11 cellular contexts compared by ENCODE assay signal in the genomic region with DNA sequence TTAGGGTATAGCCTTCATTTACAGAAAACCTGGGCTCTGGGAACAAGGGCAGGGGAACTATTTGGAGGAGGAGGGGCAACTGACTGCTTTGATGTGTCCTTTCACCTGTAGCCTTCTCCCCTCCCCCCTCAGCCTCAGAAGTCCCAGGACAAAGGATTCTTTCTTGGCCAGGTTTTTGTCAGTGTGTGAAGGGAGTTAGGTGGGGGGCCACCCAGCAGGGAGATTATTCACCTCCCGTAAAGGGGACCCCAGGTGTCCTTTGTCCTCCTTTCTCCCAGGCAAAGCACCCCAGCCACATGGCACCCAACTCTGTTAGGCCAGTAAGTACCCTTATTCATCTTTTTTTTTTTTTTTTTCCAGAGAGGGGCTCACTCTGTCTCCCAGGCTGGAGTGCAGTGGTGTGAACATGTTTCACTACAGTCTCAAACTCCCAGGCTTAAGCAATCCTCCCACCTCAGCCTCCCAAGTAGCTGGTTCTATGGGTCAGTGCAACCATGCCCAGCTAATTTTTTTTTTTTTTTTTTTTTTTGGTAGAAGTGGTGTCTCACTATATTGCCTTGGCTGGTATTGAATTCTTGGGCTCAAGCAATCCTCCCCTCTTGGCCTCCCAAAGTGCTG. TPM values are rescaled to one million over a fixed set of nuclear protein-coding genes. Genes with fewer than 3 reads are reported as not detected.
DNase-seq lines count a peak whose midpoint lies in the region; ATAC-seq, FAIRE-seq and TF ChIP-seq lines count a peak whose summit lies in the region.
"Had no signal": no experiment of that assay in that cellular context is flagged by ENCODE, and none has a peak within 500 bp of the region (broad histone marks: within the 10 kb centered on the region; RNA-seq: fewer than 3 reads in every experiment).

No MANE protein-coding gene starts in this region.

- TF ChIP-seq CTCF in K562 (IDR thresholded peaks at IDR 0.05 in 2 of 3, conservative IDR thresholded peaks at IDR 0.05 in 1 of 3; ENCODE audit: insufficient read depth in 2 of 3, low read depth in 1 of 3, low read length in 3 of 3) (no peak), suprapubic skin (IDR thresholded peaks at IDR 0.05) (no peak)

- 0% methylated on average over 1 of the region's 1 CpG for WGBS in K562 (ENCODE audit: insufficient coverage, low coverage, missing lambda C conversion rate)
- 72% methylated on average over 1 of the region's 1 CpG for WGBS in mesenchymal stem cell
- 82% methylated on average over 1 of the region's 1 CpG for WGBS in suprapubic skin

- H3K79me1 ChIP-seq in mesenchymal stem cell (replicated peaks; ENCODE audit: low read length, poor library complexity, severe bottlenecking), result no peaks in the 10 kb centered on the region

- peak in 2 of 4 experiments; percentile 30 to 76 for DNase-seq in K562 (ENCODE audit: extremely low read depth in 1 of 4, low spot score in 3 of 4)
- no peak for DNase-seq in mesenchymal stem cell
- DNase-seq in suprapubic skin (ENCODE audit: low spot score in 2 of 2), result peak; percentile 16 to 40
- DNase-seq in CD1c-positive myeloid dendritic cell (ENCODE audit: extremely low spot score), result no peak
- DNase-seq in stimulated activated naive CD8-positive, alpha-beta T cell treated with anti-CD3 and anti-CD28 coated beads, Interleukin-15, Interleukin-2, amounts not matched to agents 100 U/mL and 50 U/mL, for 24 hours, result no peak
- DNase-seq in cerebellar cortex (ENCODE audit: low spot score), result no peak
- DNase-seq: activated CD8-positive, alpha-beta memory T cell treated with anti-CD3 and anti-CD28 coated beads for 24 hours; NCI-H1105 had no signal

- no peak for FAIRE-seq in K562 (lab: Jason Lieb, UNC)

- no peak overlapping the region for H2BK12ac ChIP-seq in mesenchymal stem cell (ENCODE audit: low read length in 2 of 2)

- peak overlapping the region; percentile 49 for H3K9ac ChIP-seq in HUES48 (ENCODE audit: low read depth, low read length)
- H3K9ac ChIP-seq in K562 (ENCODE audit: insufficient read depth in 1 of 2, low read depth in 2 of 2, low read length in 2 of 2), result peak overlapping the region; percentile 92 to 93; a peak in 3 of 4 replicates
- H3K9ac ChIP-seq in mesenchymal stem cell (ENCODE audit: low read length), result peak overlapping the region; percentile 57

- no peak overlapping the region for H4K8ac ChIP-seq in mesenchymal stem cell (ENCODE audit: low read length)

- H2BK120ac ChIP-seq in mesenchymal stem cell (ENCODE audit: low read depth, low read length), result no peak overlapping the region

- H3K9me3 ChIP-seq in HUES48 (ENCODE audit: control insufficient read depth, insufficient read depth, low read length) (no peaks in the 10 kb centered on the region), K562 (replicated peaks; ENCODE audit: control insufficient read depth, insufficient read depth, low read depth, low read length) (no peaks in the 10 kb centered on the region), mesenchymal stem cell (ENCODE audit: control insufficient read depth, low read length) (no peaks in the 10 kb centered on the region), suprapubic skin (no peaks in the 10 kb centered on the region)
- H3K9me3 ChIP-seq: prostate gland had no signal

- no peak overlapping the region for H2BK15ac ChIP-seq in mesenchymal stem cell (ENCODE audit: low read depth, poor library complexity, severe bottlenecking)

- H3K27ac ChIP-seq in HUES48 (ENCODE audit: low read depth, low read length) (peak overlapping the region; percentile 85), K562 (ENCODE audit: extremely low read depth, low read depth, low read length) (peak overlapping the region; percentile 88), mesenchymal stem cell (ENCODE audit: low read length, poor library complexity, severe bottlenecking) (no peak overlapping the region), suprapubic skin (no peak overlapping the region)
- H3K27ac ChIP-seq: prostate gland had no signal

- no peak overlapping the region for H3K18ac ChIP-seq in mesenchymal stem cell (ENCODE audit: low read depth in 1 of 2, low read length in 2 of 2)

- peak overlapping the region; percentile 57 for H3K4me3 ChIP-seq in HUES48 (ENCODE audit: low read depth, low read length)
- H3K4me3 ChIP-seq in K562, result peak overlapping the region; percentile 78
- no peak overlapping the region for H3K4me3 ChIP-seq in mesenchymal stem cell (ENCODE audit: insufficient read depth in 1 of 2, low read depth in 1 of 2, low read length in 2 of 2)
- H3K4me3 ChIP-seq in suprapubic skin, result no peak overlapping the region
- H3K4me3 ChIP-seq: prostate gland had no signal

- H2AFZ ChIP-seq in K562 (ENCODE audit: low read depth, low read length), result no peak overlapping the region
- no peak overlapping the region for H2AFZ ChIP-seq in mesenchymal stem cell (ENCODE audit: low read depth, low read length)

- no peak overlapping the region for H4K91ac ChIP-seq in mesenchymal stem cell (ENCODE audit: low read length)

- H3K36me3 ChIP-seq in HUES48 (ENCODE audit: control insufficient read depth, insufficient read depth, low read length), result no peaks in the 10 kb centered on the region
- H3K36me3 ChIP-seq in K562 (ENCODE audit: control insufficient read depth, insufficient read depth, low read length), result peaks cover 31% of the 10 kb centered on the region
- no peaks in the 10 kb centered on the region for H3K36me3 ChIP-seq in mesenchymal stem cell (ENCODE audit: control insufficient read depth in 1 of 2, insufficient read depth in 2 of 2, low read depth in 1 of 2, low read length in 2 of 2)
- no peaks in the 10 kb centered on the region for H3K36me3 ChIP-seq in suprapubic skin
- H3K36me3 ChIP-seq: prostate gland had no signal

- no peak for ATAC-seq in K562
- no peak for ATAC-seq in stimulated activated naive CD8-positive, alpha-beta T cell treated with anti-CD3 and anti-CD28 coated beads, Interleukin-15, Interleukin-2, amounts not matched to agents 100 U/mL and 50 U/mL, for 24 hours

- no peak for TF ChIP-seq RAD21 in K562 (CRISPR knock-in tag; conservative IDR thresholded peaks at IDR 0.05 in 1 of 2, IDR thresholded peaks at IDR 0.05 in 1 of 2)

- in situ Hi-C loops in K562 (cut with MboI), result no loop called here

- H3K9me1 ChIP-seq in K562 (ENCODE audit: control insufficient read depth, insufficient read depth, low read length), result no peaks in the 10 kb centered on the region

- H3K79me2 ChIP-seq in K562 (ENCODE audit: control insufficient read depth, insufficient read depth, low read length), result peaks cover 87% of the 10 kb centered on the region

- no peaks in the 10 kb centered on the region for H4K20me1 ChIP-seq in K562 (replicated peaks; ENCODE audit: control insufficient read depth, insufficient read depth, low read length)

- H3K23ac ChIP-seq in mesenchymal stem cell (ENCODE audit: low read length in 2 of 2), result no peak overlapping the region

- TF ChIP-seq POLR2A in K562 (conservative IDR thresholded peaks at IDR 0.05) (no peak), suprapubic skin (IDR thresholded peaks at IDR 0.05) (no peak)

- H3K14ac ChIP-seq in mesenchymal stem cell (ENCODE audit: low read length in 2 of 2), result no peak overlapping the region

- no peak overlapping the region for H2AK5ac ChIP-seq in mesenchymal stem cell (ENCODE audit: low read length, severe bottlenecking)

- H2BK5ac ChIP-seq in mesenchymal stem cell (ENCODE audit: low read depth, low read length, poor library complexity, severe bottlenecking), result no peak overlapping the region

- intact Hi-C loops in K562 (cut with micrococcal nuclease), result no loop called here

- no peak overlapping the region for H3K4ac ChIP-seq in mesenchymal stem cell (ENCODE audit: low read depth in 1 of 2, low read length in 2 of 2)

- H3K4me2 ChIP-seq in K562 (ENCODE audit: insufficient read depth, low read length), result peak overlapping the region; percentile 100
- no peak overlapping the region for H3K4me2 ChIP-seq in mesenchymal stem cell (ENCODE audit: low read length, poor library complexity, severe bottlenecking)

- BruUV-seq in K562 (replicated peaks; lab: Mats Ljungman, UMichigan), result TSS peak; percentile 78

- no peak for TF ChIP-seq EP300 in K562 (IDR thresholded peaks at IDR 0.05; ENCODE audit: low read length)
- TF ChIP-seq EP300 in suprapubic skin (IDR thresholded peaks at IDR 0.05), result no peak

- H3K4me1 ChIP-seq in HUES48 (ENCODE audit: control insufficient read depth, insufficient read depth, low read length), result peaks cover 41% of the 10 kb centered on the region
- peaks cover 29 to 38% of the 10 kb centered on the region in 2 experiments for H3K4me1 ChIP-seq in K562 (replicated peaks in 1 of 2; ENCODE audit: control insufficient read depth in 2 of 2, insufficient read depth in 2 of 2, low read length in 2 of 2)
- H3K4me1 ChIP-seq in mesenchymal stem cell (ENCODE audit: control insufficient read depth, insufficient read depth, low read depth, low read length), result peaks cover 14% of the 10 kb centered on the region
- peaks cover 28% of the 10 kb centered on the region for H3K4me1 ChIP-seq in suprapubic skin
- H3K4me1 ChIP-seq: prostate gland had no signal

- POLR2A ChIA-PET in K562 (lab: Yijun Ruan, JAX), result interaction anchor here (0.9 to 4.1 kb wide), 10 partner anchors 10 to 58 kb away, joined by 3 to 19 read pairs (median 6); a partner anchor contains a TSS

- H3K27me3 ChIP-seq in HUES48 (ENCODE audit: control insufficient read depth, insufficient read depth, low read length) (peaks cover 9% of the 10 kb centered on the region), K562 (ENCODE audit: control insufficient read depth in 2 of 2, insufficient read depth in 2 of 2, low read length in 2 of 2) (no peaks in the 10 kb centered on the region), mesenchymal stem cell (ENCODE audit: control insufficient read depth in 1 of 2, insufficient read depth in 1 of 2, low read length in 2 of 2) (peaks cover 18 to 41% of the 10 kb centered on the region in 2 experiments), suprapubic skin (peaks cover 5% of the 10 kb centered on the region)

- CTCF ChIA-PET in K562 (lab: Yijun Ruan, JAX; ENCODE audit: low intra/inter-chr PET ratio), result no interaction called here

RNA-seq across cellular contexts. Expression of a gene that starts 0.7 kb away (rescaled TPM):
- total RNA-seq in K562 (2011; cell fraction: chromatin; rRNA removed; ENCODE audit: low replicate concordance), result 108 and 191 TPM in 2 replicates
- total RNA-seq in K562 (2011; cell fraction: nucleolus; rRNA removed), result 118 and 137 TPM in 2 replicates
- 98.5 and 115 TPM in 2 replicates for total RNA-seq in K562 (2011; cell fraction: nucleoplasm; rRNA removed)
- total RNA-seq in K562 (2014; rRNA removed) (221 and 269 TPM in 2 replicates), K562 (2014; rRNA removed; fragmentation: Illumina TruSeq; extraction: Trizol) (134 and 157 TPM in 2 replicates), K562 (2015; rRNA removed; fragmentation: Illumina TruSeq; extraction: Trizol) (177 and 178 TPM in 2 replicates), K562 (2021) (244 and 252 TPM in 2 replicates), suprapubic skin (1 to 10 TPM; 1.4 to 8.6 (median 6.3) TPM)
- polyA plus RNA-seq in K562 (2011; rRNA removed) (208 TPM in 2 replicates), K562 (2014; fragmentation: Illumina TruSeq; extraction: Trizol) (246 and 282 TPM in 2 replicates), K562 (2014; fragmentation: Nextera tagmentation; extraction: Ambion mirVana) (10 to 100 TPM; 12.3 to 44.5 TPM), K562 (2014; rRNA removed) (225 and 229 TPM in 2 replicates)
- polyA plus RNA-seq in K562 (2011; cell fraction: cytosol; rRNA removed), result 231 and 451 TPM in 2 replicates
- 232 and 428 TPM in 2 replicates for polyA plus RNA-seq in K562 (2011; cell fraction: nucleus; rRNA removed)
- 162 and 214 TPM in 2 replicates for polyA plus RNA-seq in K562 (2012)
- 71.3 and 109 TPM in 2 replicates for polyA minus RNA-seq in K562 (2011; rRNA and poly(A)+ RNA removed)
- 78.1 and 100 TPM in 2 replicates for polyA minus RNA-seq in K562 (2011; cell fraction: cytosol; rRNA and poly(A)+ RNA removed)
- polyA minus RNA-seq in K562 (2011; cell fraction: nucleus; rRNA and poly(A)+ RNA removed), result 67.6 and 73.9 TPM in 2 replicates
- 0.12 TPM for polyA plus RNA-seq in mesenchymal stem cell (2013, experiment 1 of 2)
- polyA plus RNA-seq in mesenchymal stem cell (2013, experiment 2 of 2), result 0.10 TPM
- total RNA-seq: OCI-LY7 had no signal

RNA-seq across cellular contexts. Expression of a gene that starts 21.0 kb away (rescaled TPM):
- total RNA-seq in K562 (2011; cell fraction: chromatin; rRNA removed; ENCODE audit: low replicate concordance), result 585 and 1,170 TPM in 2 replicates
- total RNA-seq in K562 (2011; cell fraction: nucleolus; rRNA removed), result 342 and 393 TPM in 2 replicates
- total RNA-seq in K562 (2011; cell fraction: nucleoplasm; rRNA removed), result 680 and 890 TPM in 2 replicates
- total RNA-seq in K562 (2014; rRNA removed), result 1,166 and 1,242 TPM in 2 replicates
- total RNA-seq in K562 (2014; rRNA removed; fragmentation: Illumina TruSeq; extraction: Trizol), result 1,479 and 1,871 TPM in 2 replicates
- 1,215 and 1,277 TPM in 2 replicates for total RNA-seq in K562 (2015; rRNA removed; fragmentation: Illumina TruSeq; extraction: Trizol)
- 1,768 and 1,994 TPM in 2 replicates for total RNA-seq in K562 (2021)
- polyA plus RNA-seq in K562 (2011; rRNA removed), result 1,105 and 1,247 TPM in 2 replicates
- polyA plus RNA-seq in K562 (2011; cell fraction: cytosol; rRNA removed), result 544 and 1,005 TPM in 2 replicates
- 747 and 1,095 TPM in 2 replicates for polyA plus RNA-seq in K562 (2011; cell fraction: nucleus; rRNA removed)
- 2,696 and 3,059 TPM in 2 replicates for polyA plus RNA-seq in K562 (2012)
- 2,677 and 2,919 TPM in 2 replicates for polyA plus RNA-seq in K562 (2014; fragmentation: Illumina TruSeq; extraction: Trizol)
- polyA plus RNA-seq in K562 (2014; fragmentation: Nextera tagmentation; extraction: Ambion mirVana), result 1,000 to 10,000 TPM; 1,815 to 2,152 TPM
- 2,590 and 2,703 TPM in 2 replicates for polyA plus RNA-seq in K562 (2014; rRNA removed)
- 2,157 and 2,253 TPM in 2 replicates for polyA minus RNA-seq in K562 (2011; rRNA and poly(A)+ RNA removed)
- 731 and 750 TPM in 2 replicates for polyA minus RNA-seq in K562 (2011; cell fraction: cytosol; rRNA and poly(A)+ RNA removed)
- 346 and 811 TPM in 2 replicates for polyA minus RNA-seq in K562 (2011; cell fraction: nucleus; rRNA and poly(A)+ RNA removed)
- 983 TPM for polyA plus RNA-seq in mesenchymal stem cell (2013, experiment 1 of 2)
- polyA plus RNA-seq in mesenchymal stem cell (2013, experiment 2 of 2), result 943 TPM
- 100 to 1,000 TPM; 331 to 613 (median 394) TPM for total RNA-seq in suprapubic skin

RNA-seq across cellular contexts. Expression of a gene that starts 21.6 kb away (rescaled TPM):
- total RNA-seq in K562 (2011; cell fraction: chromatin; rRNA removed; ENCODE audit: low replicate concordance), result 33.7 and 89.9 TPM in 2 replicates
- total RNA-seq in K562 (2011; cell fraction: nucleolus; rRNA removed), result 22.3 and 27.9 TPM in 2 replicates
- total RNA-seq in K562 (2011; cell fraction: nucleoplasm; rRNA removed), result 59.4 and 101 TPM in 2 replicates
- total RNA-seq in K562 (2014; rRNA removed), result 41.8 and 50.5 TPM in 2 replicates
- total RNA-seq in K562 (2014; rRNA removed; fragmentation: Illumina TruSeq; extraction: Trizol), result 80.2 and 106 TPM in 2 replicates
- total RNA-seq in K562 (2015; rRNA removed; fragmentation: Illumina TruSeq; extraction: Trizol), result 55.3 and 60.8 TPM in 2 replicates
- 72.6 and 82.3 TPM in 2 replicates for total RNA-seq in K562 (2021)
- 81.2 and 102 TPM in 2 replicates for polyA plus RNA-seq in K562 (2011; rRNA removed)
- polyA plus RNA-seq in K562 (2011; cell fraction: cytosol; rRNA removed), result 28.5 and 57.8 TPM in 2 replicates
- 25.8 and 37.9 TPM in 2 replicates for polyA plus RNA-seq in K562 (2011; cell fraction: nucleus; rRNA removed)
- 28.8 and 37.9 TPM in 2 replicates for polyA plus RNA-seq in K562 (2012)
- polyA plus RNA-seq in K562 (2014; fragmentation: Illumina TruSeq; extraction: Trizol), result 51.2 and 59.2 TPM in 2 replicates
- 10 to 100 TPM; 49.8 to 53.2 TPM for polyA plus RNA-seq in K562 (2014; fragmentation: Nextera tagmentation; extraction: Ambion mirVana)
- 32.6 and 39.3 TPM in 2 replicates for polyA plus RNA-seq in K562 (2014; rRNA removed)
- polyA minus RNA-seq in K562 (2011; rRNA and poly(A)+ RNA removed), result 208 and 238 TPM in 2 replicates
- polyA minus RNA-seq in K562 (2011; cell fraction: cytosol; rRNA and poly(A)+ RNA removed), result 65.3 and 84.1 TPM in 2 replicates
- 16.3 and 30.9 TPM in 2 replicates for polyA minus RNA-seq in K562 (2011; cell fraction: nucleus; rRNA and poly(A)+ RNA removed)
- 34.7 TPM for polyA plus RNA-seq in mesenchymal stem cell (2013, experiment 1 of 2)
- 34.1 TPM for polyA plus RNA-seq in mesenchymal stem cell (2013, experiment 2 of 2)
- 10 to 100 TPM; 23.7 to 45.7 (median 33.6) TPM for total RNA-seq in suprapubic skin

RNA-seq across cellular contexts. Expression of a gene that starts 23.4 kb away (rescaled TPM):
- 92.5 and 126 TPM in 2 replicates for total RNA-seq in K562 (2011; cell fraction: chromatin; rRNA removed; ENCODE audit: low replicate concordance)
- 75.9 and 83.9 TPM in 2 replicates for total RNA-seq in K562 (2011; cell fraction: nucleolus; rRNA removed)
- 128 and 170 TPM in 2 replicates for total RNA-seq in K562 (2011; cell fraction: nucleoplasm; rRNA removed)
- total RNA-seq in K562 (2014; rRNA removed) (137 and 157 TPM in 2 replicates), K562 (2014; rRNA removed; fragmentation: Illumina TruSeq; extraction: Trizol) (233 and 284 TPM in 2 replicates), K562 (2015; rRNA removed; fragmentation: Illumina TruSeq; extraction: Trizol) (142 and 156 TPM in 2 replicates), K562 (2021) (187 and 192 TPM in 2 replicates), suprapubic skin (10 to 100 TPM; 70.9 to 89.0 (median 77.6) TPM)
- polyA plus RNA-seq in K562 (2011; rRNA removed) (473 and 482 TPM in 2 replicates), K562 (2014; fragmentation: Illumina TruSeq; extraction: Trizol) (277 and 293 TPM in 2 replicates), K562 (2014; fragmentation: Nextera tagmentation; extraction: Ambion mirVana) (100 to 1,000 TPM; 437 to 487 TPM), K562 (2014; rRNA removed) (177 and 232 TPM in 2 replicates)
- polyA plus RNA-seq in K562 (2011; cell fraction: cytosol; rRNA removed), result 231 and 446 TPM in 2 replicates
- 125 and 220 TPM in 2 replicates for polyA plus RNA-seq in K562 (2011; cell fraction: nucleus; rRNA removed)
- polyA plus RNA-seq in K562 (2012), result 265 and 413 TPM in 2 replicates
- 329 and 369 TPM in 2 replicates for polyA minus RNA-seq in K562 (2011; rRNA and poly(A)+ RNA removed)
- 167 and 216 TPM in 2 replicates for polyA minus RNA-seq in K562 (2011; cell fraction: cytosol; rRNA and poly(A)+ RNA removed)
- 21.7 and 60.2 TPM in 2 replicates for polyA minus RNA-seq in K562 (2011; cell fraction: nucleus; rRNA and poly(A)+ RNA removed)
- polyA plus RNA-seq in mesenchymal stem cell (2013, experiment 1 of 2), result 182 TPM
- polyA plus RNA-seq in mesenchymal stem cell (2013, experiment 2 of 2), result 182 TPM

Comparison
In these comparisons a context has a peak if more than half of its experiments do, and no peak if none do; other contexts are left out.
1. H3K27ac ChIP-seq: peak in HUES48 (single experiment) and K562 (single experiment); none in mesenchymal stem cell (single experiment) and suprapubic skin (single experiment).
2. H3K4me3 ChIP-seq: peak in HUES48 (single experiment) and K562 (single experiment); none in mesenchymal stem cell (0 of 2) and suprapubic skin (single experiment).
3. DNase-seq: peak in suprapubic skin (2 of 2); none in mesenchymal stem cell (single experiment), CD1c-positive myeloid dendritic cell (single experiment), stimulated activated naive CD8-positive, alpha-beta T cell treated with anti-CD3 and anti-CD28 coated beads, Interleukin-15, Interleukin-2, amounts not matched to agents 100 U/mL and 50 U/mL, for 24 hours (single experiment) and cerebellar cortex (single experiment).
4. RNA of a gene that starts 0.7 kb away (total RNA-seq): 98.5 to 269 TPM in K562; 1.4 to 8.6 TPM in suprapubic skin; every median in the first group is over 10 times any median in the second.
5. Peak in every context shown above with its lines, with median percentiles within 50 percentile points of each other: H3K9ac ChIP-seq.